ENCODE assay signal across 8 cellular contexts in genomic region chr1:206982216-206982615, GRCh38. TPM values are rescaled to one million over a fixed set of nuclear protein-coding genes. Genes with fewer than 3 reads are reported as not detected.
DNase-seq lines count a peak whose midpoint lies in the region; ATAC-seq and TF ChIP-seq lines count a peak whose summit lies in the region.

No MANE protein-coding gene starts in this region.

- H3K27me3 Mint-ChIP-seq in neural crest cell (ENCODE audit: low read depth), result peaks cover 39% of the 10 kb centered on the region

- 27 to 39% methylated on average over 3 to 4 of the region's 4 CpGs for WGBS in transverse colon (ENCODE audit: low coverage in 1 of 2), 2 donors

- DNase-seq in GM03348 (ENCODE audit: low spot score), result peak; percentile 80
- DNase-seq in HUDEP-2 (lab: John Stamatoyannopoulos, UW; ENCODE audit: unreplicated experiment in 76 of 76), result peak in 42 of 76 experiments; percentile 1 to 56 (median 28)
- DNase-seq in OCI-M1 (lab: John Stamatoyannopoulos, UW), result peak; percentile 86
- peak; percentile 67 for DNase-seq in activated T-cell treated with anti-CD3 and anti-CD28 coated beads, Interleukin-2, amount 50 U/mL, for 1 hour
- DNase-seq in fibroblast of gingiva (ENCODE audit: low read depth), result peak; percentile 18
- DNase-seq in neural crest cell (ENCODE audit: low read depth, low spot score), result peak; percentile 28
- DNase-seq in transverse colon, result peak; percentile 69

- no peak overlapping the region for H3K4me3 ChIP-seq in transverse colon

- no peak overlapping the region for H3K27ac ChIP-seq in transverse colon

- peaks cover 0 to 34% (median 12%) of the 10 kb centered on the region in 4 donors for H3K4me1 ChIP-seq in transverse colon

- H3K36me3 Mint-ChIP-seq in neural crest cell (ENCODE audit: low read depth), result no peaks in the 10 kb centered on the region

- peak; percentile 77 for TF ChIP-seq CTCF in neural crest cell (conservative IDR thresholded peaks at IDR 0.05)
- TF ChIP-seq CTCF in transverse colon (IDR thresholded peaks at IDR 0.05), result peak; percentile 53 to 71 (median 61)

- no peaks in the 10 kb centered on the region for H3K27me3 ChIP-seq in transverse colon

- in situ Hi-C loops in transverse colon (cut with MboI; ENCODE audit: low pct_ligation_motif_present in 1 of 4, low pct_unique_long_range_greater_than_20kb in 1 of 4, low sequenced_read_pairs in 3 of 4), result loop anchor here in 2 of 4 donors (10.0 kb wide), 2 partner anchors 247 to 257 kb away; no protein-coding TSS in a partner anchor

- H3K9me3 ChIP-seq in transverse colon, result no peaks in the 10 kb centered on the region

- ATAC-seq in HG02970 (IDR thresholded peaks at IDR 0.05; ENCODE audit: low FRiP score, unreplicated experiment), result no peak

- TF ChIP-seq POLR2A in transverse colon (IDR thresholded peaks at IDR 0.05), result no peak

- H3K36me3 ChIP-seq in transverse colon, result no peaks in the 10 kb centered on the region

- no peak for TF ChIP-seq EP300 in transverse colon (IDR thresholded peaks at IDR 0.05; ENCODE audit: low read depth)

- intact Hi-C loops in transverse colon (cut with DNase I; ENCODE audit: low total_unique reads), result no loop called here

- H3K27ac Mint-ChIP-seq in neural crest cell (ENCODE audit: unreplicated experiment), result no peak overlapping the region

- H3K9me3 Mint-ChIP-seq in neural crest cell, result no peaks in the 10 kb centered on the region

- no peak overlapping the region for H3K4me3 Mint-ChIP-seq in neural crest cell

- no peaks in the 10 kb centered on the region for H3K4me1 Mint-ChIP-seq in neural crest cell

RNA-seq across cellular contexts. Expression of gene FCAMR, which starts 12.0 kb away (rescaled TPM):
- total RNA-seq in neural crest cell (not detected in 2 replicates), transverse colon (1 to 10 TPM in 1 of 4 donors, under 1 TPM in 2, not detected in 1; 0.37 to 2.4 (median 0.64) TPM)

RNA-seq across cellular contexts. Expression of gene PIGR, which starts 36.0 kb away (rescaled TPM):
- total RNA-seq in neural crest cell (not detected in 2 replicates), transverse colon (over 10,000 TPM in 1 of 4 donors, 1,000 to 10,000 TPM in 3; 3,370 to 10,796 (median 6,659) TPM)

RNA-seq across cellular contexts. Expression of gene C1orf116, which starts 50.3 kb away (rescaled TPM):
- total RNA-seq in neural crest cell (0.30 and 0.37 TPM in 2 replicates), transverse colon (10 to 100 TPM; 25.7 to 41.2 (median 29.2) TPM)

Comparison
In these comparisons a context has a peak if more than half of its experiments do, and no peak if none do; other contexts are left out.
1. DNase-seq: peak in every context shown above with its lines; median percentile 86 in OCI-M1; 80 in GM03348; 69 in transverse colon; 67 in activated T-cell treated with anti-CD3 and anti-CD28 coated beads, Interleukin-2, amount 50 U/mL, for 1 hour; 28 in HUDEP-2; 28 in neural crest cell; 18 in fibroblast of gingiva.
2. RNA of gene PIGR, which starts 36.0 kb away (total RNA-seq): 3,370 to 10,796 TPM in transverse colon; not detected in neural crest cell; every median in the first group is over 1,000 times any median in the second.
3. RNA of gene C1orf116, which starts 50.3 kb away (total RNA-seq): 25.7 to 41.2 TPM in transverse colon; 0.30 to 0.37 TPM in neural crest cell; every median in the first group is over 10 times any median in the second.